ENCODE assay signal across 22 cellular contexts in genomic region chr2:9824956-9825720, GRCh38.
"Had no signal": no experiment of that assay in that cellular context is flagged by ENCODE, and none has a peak within 500 bp of the region (broad histone marks: within the 10 kb centered on the region; RNA-seq: fewer than 3 reads in every experiment).

No MANE protein-coding gene starts in this region.

- H3K4me1 Mint-ChIP-seq: activated T-helper 17 cell treated with anti-CD3 and anti-CD28 coated beads, Interleukin-2, amount 50 U/mL, for 72 hours; naive B cell had no signal

- H3K4me3 ChIP-seq: breast epithelium, esophagus muscularis mucosa, left lung, mucosa of descending colon, pancreas, right lobe of liver, testis had no signal

- H3K36me3 Mint-ChIP-seq: activated naive CD8-positive, alpha-beta T cell treated with anti-CD3 and anti-CD28 coated beads, Interleukin-2, amount 10 ng/mL, durations not matched to agents 7 days and 5 days; naive B cell; type B pancreatic cell had no signal

- H3K27me3 ChIP-seq: breast epithelium, esophagus muscularis mucosa, foreskin keratinocyte, left lung, pancreas, right lobe of liver, testis had no signal

- H3K27ac Mint-ChIP-seq: activated naive CD8-positive, alpha-beta T cell treated with anti-CD3 and anti-CD28 coated beads, Interleukin-2, amount 10 ng/mL, durations not matched to agents 7 days and 5 days; activated T-helper 17 cell treated with anti-CD3 and anti-CD28 coated beads, Interleukin-2, amount 50 U/mL, for 72 hours; naive B cell; T-helper 1 cell treated with Interleukin-12 subunit alpha and Interleukin-12 subunit beta and Interleukin-4 antibody, amounts not matched to agents 30 μg/mL and 1 μg/mL, for 36 hours; type B pancreatic cell had no signal

- H3K9me3 Mint-ChIP-seq: activated naive CD8-positive, alpha-beta T cell treated with anti-CD3 and anti-CD28 coated beads, Interleukin-2, amount 10 ng/mL, durations not matched to agents 7 days and 5 days; activated T-helper 17 cell treated with anti-CD3 and anti-CD28 coated beads, Interleukin-2, amount 50 U/mL, for 72 hours; naive B cell; T-helper 1 cell treated with Interleukin-12 subunit alpha and Interleukin-12 subunit beta and Interleukin-4 antibody, amounts not matched to agents 30 μg/mL and 1 μg/mL, for 36 hours; type B pancreatic cell had no signal

- H3K4me3 Mint-ChIP-seq: activated naive CD8-positive, alpha-beta T cell treated with anti-CD3 and anti-CD28 coated beads, Interleukin-2, amount 10 ng/mL, durations not matched to agents 7 days and 5 days; activated T-helper 17 cell treated with anti-CD3 and anti-CD28 coated beads, Interleukin-2, amount 50 U/mL, for 72 hours; naive B cell; T-helper 1 cell treated with Interleukin-12 subunit alpha and Interleukin-12 subunit beta and Interleukin-4 antibody, amounts not matched to agents 30 μg/mL and 1 μg/mL, for 36 hours; type B pancreatic cell had no signal

- DNase-seq: activated CD4-positive, alpha-beta T cell treated with anti-CD3 and anti-CD28 coated beads for 1 hour; activated CD4-positive, alpha-beta T cell treated with anti-CD3 and anti-CD28 coated beads, Interleukin-2, amount 50 U/mL, for 48 hours; activated naive CD4-positive, alpha-beta T cell; activated naive CD8-positive, alpha-beta T cell treated with anti-CD3 and anti-CD28 coated beads, Interleukin-2, amount 10 ng/mL, durations not matched to agents 7 days and 5 days; effector CD8-positive, alpha-beta T cell; foreskin keratinocyte; glutamatergic neuron; kidney; left lung; mucosa of descending colon; naive B cell; pancreas; right lobe of liver; small intestine; stimulated activated CD4-positive, alpha-beta T cell treated with anti-CD3 and anti-CD28 coated beads, Interleukin-4, amount 100 ng/mL, for 1 hour; testis had no signal

- FAIRE-seq: kidney, pancreas, small intestine had no signal

- H3K27ac ChIP-seq: breast epithelium, esophagus muscularis mucosa, foreskin keratinocyte, left lung, pancreas, right lobe of liver, testis, VCaP had no signal

- H3K36me3 ChIP-seq: breast epithelium, esophagus muscularis mucosa, left lung, pancreas, right lobe of liver had no signal

- ATAC-seq: activated T-helper 17 cell treated with anti-CD3 and anti-CD28 coated beads, Interleukin-2, amount 50 U/mL, for 72 hours; foreskin keratinocyte; left lung; mucosa of descending colon; pancreas; right lobe of liver had no signal

- H3K4me1 ChIP-seq: breast epithelium, esophagus muscularis mucosa, left lung, pancreas, right lobe of liver, testis had no signal

- H3K9me3 ChIP-seq: breast epithelium, esophagus muscularis mucosa, left lung, mucosa of descending colon, pancreas, right lobe of liver, testis had no signal

- H3K27me3 Mint-ChIP-seq: activated T-helper 17 cell treated with anti-CD3 and anti-CD28 coated beads, Interleukin-2, amount 50 U/mL, for 72 hours had no signal
